8 cellular contexts compared by ENCODE assay signal in the genomic region with DNA sequence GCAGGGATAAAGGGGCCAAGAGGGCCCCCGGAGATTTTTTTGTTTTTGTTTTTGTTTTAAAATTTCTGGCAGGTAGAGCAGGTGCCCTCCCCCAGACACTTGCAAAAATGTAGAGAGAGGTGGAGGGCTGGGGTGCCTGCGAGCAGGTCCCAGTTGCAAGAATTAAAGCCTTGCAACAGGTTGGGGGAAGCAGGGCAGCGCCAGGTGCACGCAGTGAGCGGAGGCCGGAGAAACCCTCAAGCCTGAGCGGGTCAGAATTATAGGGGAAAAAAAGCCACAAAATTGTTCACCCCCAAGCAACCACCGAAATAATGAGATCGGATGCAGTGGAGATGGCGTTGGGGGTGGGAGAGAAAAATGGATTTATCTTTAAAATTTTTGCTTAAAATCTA. TPM values are rescaled to one million over a fixed set of nuclear protein-coding genes. Genes with fewer than 3 reads are reported as not detected.
DNase-seq lines count a peak whose midpoint lies in the region; ATAC-seq and TF ChIP-seq lines count a peak whose summit lies in the region.

No MANE protein-coding gene starts in this region.

- TF ChIP-seq CTCF in lower lobe of right lung (IDR thresholded peaks at IDR 0.05) (no peak), thoracic aorta (IDR thresholded peaks at IDR 0.05) (no peak)

- H3K36me3 Mint-ChIP-seq in central memory CD8-positive, alpha-beta T cell (ENCODE audit: insufficient read depth): no peaks in the 10 kb centered on the region

- H3K4me3 ChIP-seq in lower lobe of right lung (peak overlapping the region; percentile 55), thoracic aorta (peak overlapping the region; percentile 86)

- no peak overlapping the region for H3K27ac Mint-ChIP-seq in central memory CD8-positive, alpha-beta T cell (ENCODE audit: low read depth)

- H3K9me3 ChIP-seq in lower lobe of right lung (no peaks in the 10 kb centered on the region), thoracic aorta (no peaks in the 10 kb centered on the region)

- H3K4me1 Mint-ChIP-seq in central memory CD8-positive, alpha-beta T cell: peaks cover 38% of the 10 kb centered on the region

- intact Hi-C loops in lower lobe of right lung (cut with DNase I): no loop called here

- peaks cover 33% of the 10 kb centered on the region for H3K27me3 Mint-ChIP-seq in central memory CD8-positive, alpha-beta T cell

- H3K4me1 ChIP-seq in lower lobe of right lung (peaks cover 41% of the 10 kb centered on the region), thoracic aorta (ENCODE audit: control insufficient read depth in 1 of 2, low read depth in 2 of 2) (peaks cover 11 to 58% of the 10 kb centered on the region in 2 donors)

- ATAC-seq in central memory CD8-positive, alpha-beta T cell (replicated peaks; ENCODE audit: extremely low read depth, poor library complexity, severe bottlenecking): no peak
- no peak for ATAC-seq in lower lobe of right lung
- ATAC-seq in thoracic aorta (ENCODE audit: insufficient number of reproducible peaks, low FRiP score, low read depth): no peak
- no peak for ATAC-seq in HG02970 (IDR thresholded peaks at IDR 0.05; ENCODE audit: low FRiP score, unreplicated experiment)

- H3K36me3 ChIP-seq in lower lobe of right lung: no peaks in the 10 kb centered on the region
- no peaks in the 10 kb centered on the region for H3K36me3 ChIP-seq in thoracic aorta

- no peaks in the 10 kb centered on the region for H3K9me3 Mint-ChIP-seq in central memory CD8-positive, alpha-beta T cell

- peaks cover 34% of the 10 kb centered on the region for H3K27me3 ChIP-seq in lower lobe of right lung (ENCODE audit: low read depth)
- H3K27me3 ChIP-seq in thoracic aorta (replicated peaks; ENCODE audit: insufficient read depth): no peaks in the 10 kb centered on the region

- DNase-seq in NCI-H2171 treated with DMSO at 0.1 percent for 48 hours (lab: John Stamatoyannopoulos, UW): peak; percentile 40
- DNase-seq in NCI-H2171 (lab: John Stamatoyannopoulos, UW): no peak
- DNase-seq in central memory CD8-positive, alpha-beta T cell (ENCODE audit: low spot score in 2 of 2): no peak
- no peak for DNase-seq in lower lobe of right lung
- no peak for DNase-seq in thoracic aorta (ENCODE audit: low spot score)
- DNase-seq in stimulated activated CD4-positive, alpha-beta T cell treated with anti-CD3 and anti-CD28 coated beads, Interleukin-1b, Interleukin-23, amount 100 ng/mL, for 48 hours: no peak
- no peak for DNase-seq in SIG-M5 treated with dmso at 0.1 percent for 504 hours (lab: John Stamatoyannopoulos, UW; ENCODE audit: unreplicated experiment)

- H3K27ac ChIP-seq in lower lobe of right lung: peak overlapping the region; percentile 77
- H3K27ac ChIP-seq in thoracic aorta: peak overlapping the region; percentile 89 to 92

- peak overlapping the region; percentile 57 for H3K4me3 Mint-ChIP-seq in central memory CD8-positive, alpha-beta T cell

RNA-seq across cellular contexts. Expression of a gene that starts 0.5 kb away (rescaled TPM):
- total RNA-seq in lower lobe of right lung (145 TPM), thoracic aorta (1,000 to 10,000 TPM in 1 of 2 donors, 100 to 1,000 TPM in 1; 482 to 2,105 TPM)
